19 cellular contexts compared by ENCODE assay signal in genomic region chr6:83051386-83052172, GRCh38. TPM values are rescaled to one million over a fixed set of nuclear protein-coding genes. Genes with fewer than 3 reads are reported as not detected.
A peak's percentile ranks its signal among the peaks of the same experiment; 100 is the strongest.
DNase-seq lines count a peak whose midpoint lies in the region; ATAC-seq, FAIRE-seq and TF ChIP-seq lines count a peak whose summit lies in the region.
"Had no signal": no experiment of that assay in that cellular context is flagged by ENCODE, and none has a peak within 500 bp of the region (broad histone marks: within the 10 kb centered on the region; RNA-seq: fewer than 3 reads in every experiment).

No MANE protein-coding gene starts in this region.

- peak; percentile 51 for FAIRE-seq in islet of Langerhans (lab: Jason Lieb, UNC)
- FAIRE-seq: GM12892 had no signal

- H3K9me3 ChIP-seq in breast epithelium (no peaks in the 10 kb centered on the region), adrenal gland (replicated peaks in 1 of 3) (no peaks in the 10 kb centered on the region)
- H3K9me3 ChIP-seq: gastroesophageal sphincter, upper lobe of left lung had no signal

- H3K4me3 ChIP-seq in breast epithelium (no peak overlapping the region), adrenal gland (no peak overlapping the region)
- H3K4me3 ChIP-seq: gastroesophageal sphincter, upper lobe of left lung had no signal

- no peak overlapping the region for H3K27ac ChIP-seq in breast epithelium
- H3K27ac ChIP-seq in adrenal gland = no peak overlapping the region
- H3K27ac ChIP-seq: gastroesophageal sphincter, upper lobe of left lung had no signal

- no peak for TF ChIP-seq CTCF in breast epithelium (IDR thresholded peaks at IDR 0.05)
- no peak for TF ChIP-seq CTCF in adrenal gland (IDR thresholded peaks at IDR 0.05)

- DNase-seq in DMS153 treated with DMSO at 0.1 percent for 48 hours (lab: John Stamatoyannopoulos, UW; ENCODE audit: unreplicated experiment) = peak; percentile 86
- DNase-seq in NCI-H1105 (lab: John Stamatoyannopoulos, UW) = peak; percentile 45
- peak; percentile 51 for DNase-seq in SHP77 treated with DMSO at 0.1 percent for 48 hours (lab: John Stamatoyannopoulos, UW)
- DNase-seq in breast epithelium (ENCODE audit: low spot score in 2 of 2) = no peak
- DNase-seq in erythroblast (lab: John Stamatoyannopoulos, UW) = no peak
- DNase-seq in adrenal gland = no peak
- DNase-seq: activated CD4-positive, alpha-beta T cell treated with anti-CD3 and anti-CD28 coated beads, Interleukin-2, amount 50 U/mL, for 4 hours; activated gamma-delta T cell treated with Interleukin-2 at 50 U/mL for 16 hours; activated T-cell treated with anti-CD3 and anti-CD28 coated beads for 4 hours; CD4-positive, CD25-positive, alpha-beta regulatory T cell; DND-41; naive thymus-derived CD8-positive, alpha-beta T cell; NCI-H446 treated with DMSO at 0.1 percent for 48 hours; stimulated activated CD8-positive, alpha-beta memory T cell treated with anti-CD3 and anti-CD28 coated beads, Interleukin-4, amount 100 ng/mL, for 48 hours; upper lobe of left lung had no signal

- H3K27me3 ChIP-seq in breast epithelium (no peaks in the 10 kb centered on the region), adrenal gland (no peaks in the 10 kb centered on the region)
- H3K27me3 ChIP-seq: gastroesophageal sphincter, upper lobe of left lung had no signal

- intact Hi-C loops in breast epithelium (cut with DNase I; ENCODE audit: low total_unique reads) = loop anchor here (10.0 kb wide), 1 partner anchor 777 kb away; no protein-coding TSS in a partner anchor
- intact Hi-C loops in adrenal gland (cut with DNase I) = loop anchor here in 1 of 2 donors (10.0 kb wide), 1 partner anchor 787 kb away; no protein-coding TSS in a partner anchor

- TF ChIP-seq POLR2A in breast epithelium (IDR thresholded peaks at IDR 0.05) = no peak
- no peak for TF ChIP-seq POLR2A in erythroblast (IDR thresholded peaks at IDR 0.05; ENCODE audit: low read length)
- no peak for TF ChIP-seq POLR2A in adrenal gland (IDR thresholded peaks at IDR 0.05)

- no peak for ATAC-seq in GM18907 (IDR thresholded peaks at IDR 0.05; ENCODE audit: unreplicated experiment)
- ATAC-seq: gastroesophageal sphincter; naive thymus-derived CD8-positive, alpha-beta T cell had no signal

- 57 to 75% (median 67%) methylated on average over 5 of the region's 5 CpGs for WGBS in adrenal gland, 4 donors

- H3K4me1 ChIP-seq in breast epithelium (no peaks in the 10 kb centered on the region), adrenal gland (replicated peaks in 1 of 2) (no peaks in the 10 kb centered on the region)

- H3K36me3 ChIP-seq in breast epithelium (no peaks in the 10 kb centered on the region), adrenal gland (replicated peaks in 1 of 2) (no peaks in the 10 kb centered on the region)

RNA-seq across cellular contexts. Expression of gene UBE3D, which starts 14.1 kb away (rescaled TPM):
- total RNA-seq in breast epithelium (10 to 100 TPM in 2 of 3 donors, 1 to 10 TPM in 1; 8.8 to 14.7 (median 13.5) TPM), adrenal gland (10 to 100 TPM in 2 of 8 donors, 1 to 10 TPM in 6; 1.3 to 12.3 (median 7.6) TPM)
- 10 to 100 TPM in 1 of 3 donors, 1 to 10 TPM in 2; 3.1 to 15.9 (median 9.5) TPM for polyA plus RNA-seq in adrenal gland

RNA-seq across cellular contexts. Expression of gene DOP1A, which starts 15.9 kb away (rescaled TPM):
- total RNA-seq in breast epithelium (10 to 100 TPM; 27.5 to 93.2 (median 56.4) TPM), adrenal gland (10 to 100 TPM; 12.2 to 27.5 (median 19.7) TPM)
- 10 to 100 TPM; 11.3 to 11.7 (median 11.4) TPM for polyA plus RNA-seq in adrenal gland

Comparison
In these comparisons a context has a peak if more than half of its experiments do, and no peak if none do; other contexts are left out.
1. DNase-seq: peak in DMS153 treated with DMSO at 0.1 percent for 48 hours (single experiment), NCI-H1105 (single experiment) and SHP77 treated with DMSO at 0.1 percent for 48 hours (single experiment); none in breast epithelium (0 of 2), erythroblast (0 of 2) and adrenal gland (0 of 7).